In genomic region chr12:71896171-71896570, GRCh38 we compare ENCODE assay signal across 1 cellular context.
TF ChIP-seq lines count a peak whose summit lies in the region.

No MANE protein-coding gene starts in this region.

TF ChIP-seq in IMR-90, 13 proteins besides CTCF, POLR2A, EP300 and RAD21:
- TF ChIP-seq RCOR1 (IDR thresholded peaks at IDR 0.05; ENCODE audit: insufficient replicate concordance, low read length) (no peak), MAFK (IDR thresholded peaks at IDR 0.05; ENCODE audit: low read depth, low read length) (no peak), SMC3 (IDR thresholded peaks at IDR 0.05; ENCODE audit: low read depth, low read length) (no peak), CEBPB (IDR thresholded peaks at IDR 0.05; ENCODE audit: low read depth, low read length) (no peak), MXI1 (IDR thresholded peaks at IDR 0.05; ENCODE audit: borderline replicate concordance, low read depth, low read length) (no peak), RFX5 (IDR thresholded peaks at IDR 0.05; ENCODE audit: low read depth, low read length) (no peak), NFE2L2 (IDR thresholded peaks at IDR 0.05; ENCODE audit: low read depth, low read length) (no peak), ELK1 (IDR thresholded peaks at IDR 0.05; ENCODE audit: borderline replicate concordance, low read depth, low read length) (no peak), CHD1 (IDR thresholded peaks at IDR 0.05; ENCODE audit: low read depth, low read length) (no peak)
- TF ChIP-seq, protein P1, sequence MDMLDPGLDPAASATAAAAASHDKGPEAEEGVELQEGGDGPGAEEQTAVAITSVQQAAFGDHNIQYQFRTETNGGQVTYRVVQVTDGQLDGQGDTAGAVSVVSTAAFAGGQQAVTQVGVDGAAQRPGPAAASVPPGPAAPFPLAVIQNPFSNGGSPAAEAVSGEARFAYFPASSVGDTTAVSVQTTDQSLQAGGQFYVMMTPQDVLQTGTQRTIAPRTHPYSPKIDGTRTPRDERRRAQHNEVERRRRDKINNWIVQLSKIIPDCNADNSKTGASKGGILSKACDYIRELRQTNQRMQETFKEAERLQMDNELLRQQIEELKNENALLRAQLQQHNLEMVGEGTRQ (IDR thresholded peaks at IDR 0.05; ENCODE audit: low read depth, low read length), result no peak
